Comparison of ENCODE assay signal across 42 cellular contexts in the genomic region with DNA sequence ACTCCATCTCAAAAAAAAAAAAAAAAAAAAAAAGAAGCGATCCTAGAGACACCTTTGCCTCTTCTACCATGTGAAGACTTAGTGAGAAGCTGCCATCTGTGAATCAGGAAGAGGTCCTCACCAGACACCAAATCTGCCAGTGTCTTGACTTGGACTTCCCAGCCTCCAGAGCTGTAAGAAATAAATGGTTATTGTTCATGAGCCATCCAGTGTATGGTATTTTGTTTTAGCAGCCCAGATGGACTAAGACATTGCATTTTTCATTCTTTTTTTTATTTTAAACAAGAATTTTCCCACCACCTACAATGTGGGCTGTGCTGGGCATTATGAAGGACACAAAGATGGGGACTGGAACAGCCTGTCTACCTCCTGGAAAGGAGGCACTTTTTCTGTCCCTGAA. TPM values are rescaled to one million over a fixed set of nuclear protein-coding genes. Genes with fewer than 3 reads are reported as not detected.
"Had no signal": no experiment of that assay in that cellular context is flagged by ENCODE, and none has a peak within 500 bp of the region (broad histone marks: within the 10 kb centered on the region; RNA-seq: fewer than 3 reads in every experiment).

No MANE protein-coding gene starts in this region.

- DNase-seq: activated effector memory CD4-positive, alpha-beta T cell treated with anti-CD3 and anti-CD28 coated beads, Interleukin-2, amount 50 U/mL, for 16 hours; activated gamma-delta T cell; activated gamma-delta T cell treated with Interleukin-2 at 50 U/mL for 16 hours; activated naive CD4-positive, alpha-beta T cell; activated naive CD4-positive, alpha-beta T cell treated with anti-CD3 and anti-CD28 coated beads for 36 hours; activated naive CD4-positive, alpha-beta T cell treated with anti-CD3 and anti-CD28 coated beads, Interleukin-2, amount 10 ng/mL, durations not matched to agents 7 days and 5 days; activated naive CD4-positive, alpha-beta T cell treated with anti-CD3 and anti-CD28 coated beads, Interleukin-2, amount 50 U/mL, for 16 hours; activated naive CD4-positive, alpha-beta T cell treated with Interleukin-2 at 50 U/mL for 16 hours; activated naive CD8-positive, alpha-beta T cell treated with anti-CD3 and anti-CD28 coated beads for 36 hours; activated naive CD8-positive, alpha-beta T cell treated with anti-CD3 and anti-CD28 coated beads, Interleukin-2, amount 10 ng/mL, durations not matched to agents 7 days and 5 days; activated naive CD8-positive, alpha-beta T cell treated with anti-CD3 and anti-CD28 coated beads, Interleukin-2, amount 50 U/mL, for 24 hours; activated T-cell treated with anti-CD3 and anti-CD28 coated beads, Interleukin-2, amount 50 U/mL, for 1 hour; activated T-cell treated with anti-CD3 and anti-CD28 coated beads, Interleukin-2, amount 50 U/mL, for 24 hours; activated T-cell treated with anti-CD3 and anti-CD28 coated beads, Interleukin-2, amount 50 U/mL, for 4 hours; activated T-cell treated with anti-CD3 and anti-CD28 coated beads, Interleukin-2, amount 50 U/mL, for 48 hours; activated T-cell treated with anti-CD3 and anti-CD28 coated beads, Interleukin-2, amount 50 U/mL, for 72 hours; amniotic stem cell; amygdala; anterior cingulate cortex; aorta; body of pancreas; brain microvascular endothelial cell; caudate nucleus; central memory CD4-positive, alpha-beta T cell; cerebellar nuclear complex had no signal

- H3K4me3 ChIP-seq: adrenal gland, ascending aorta, body of pancreas, breast epithelium, cardiac muscle cell had no signal

- FAIRE-seq: astrocyte, bronchial epithelial cell had no signal

- H3K27me3 Mint-ChIP-seq: activated naive CD4-positive, alpha-beta T cell treated with anti-CD3 and anti-CD28 coated beads, Interleukin-2, amount 10 ng/mL, durations not matched to agents 7 days and 5 days; activated naive CD4-positive, alpha-beta T cell treated with anti-CD3 and anti-CD28 coated beads, Interleukin-2, amount 50 U/mL, for 24 hours; activated naive CD8-positive, alpha-beta T cell; activated naive CD8-positive, alpha-beta T cell treated with anti-CD3 and anti-CD28 coated beads for 36 hours; activated naive CD8-positive, alpha-beta T cell treated with anti-CD3 and anti-CD28 coated beads, Interleukin-2, amount 10 ng/mL, durations not matched to agents 7 days and 5 days; activated naive CD8-positive, alpha-beta T cell treated with anti-CD3 and anti-CD28 coated beads, Interleukin-2, amount 50 U/mL, for 24 hours; activated T-cell treated with anti-CD3 and anti-CD28 coated beads, Interleukin-2, amount 50 U/mL, for 24 hours; activated T-helper 17 cell treated with anti-CD3 and anti-CD28 coated beads, Interleukin-2, amount 50 U/mL, for 72 hours; central memory CD8-positive, alpha-beta T cell had no signal

- H3K36me3 Mint-ChIP-seq: brain had no signal

- H3K27me3 ChIP-seq: adrenal gland, ascending aorta, body of pancreas, brain microvascular endothelial cell, breast epithelium, cardiac muscle cell had no signal

- H3K9me3 ChIP-seq: adrenal gland, ascending aorta, body of pancreas, breast epithelium had no signal

- H3K27ac Mint-ChIP-seq: activated naive CD4-positive, alpha-beta T cell treated with anti-CD3 and anti-CD28 coated beads for 36 hours; activated naive CD4-positive, alpha-beta T cell treated with anti-CD3 and anti-CD28 coated beads, Interleukin-2, amount 10 ng/mL, durations not matched to agents 7 days and 5 days; activated naive CD4-positive, alpha-beta T cell treated with anti-CD3 and anti-CD28 coated beads, Interleukin-2, amount 50 U/mL, for 24 hours; activated naive CD4-positive, alpha-beta T cell treated with anti-CD3 and anti-CD28 coated beads, Interleukin-2, amount 50 U/mL, for 72 hours; activated naive CD8-positive, alpha-beta T cell; activated naive CD8-positive, alpha-beta T cell treated with anti-CD3 and anti-CD28 coated beads for 36 hours; activated naive CD8-positive, alpha-beta T cell treated with anti-CD3 and anti-CD28 coated beads, Interleukin-2, amount 10 ng/mL, durations not matched to agents 7 days and 5 days; activated naive CD8-positive, alpha-beta T cell treated with anti-CD3 and anti-CD28 coated beads, Interleukin-2, amount 50 U/mL, for 24 hours; activated T-cell treated with anti-CD3 and anti-CD28 coated beads, Interleukin-2, amount 50 U/mL, for 24 hours; activated T-cell treated with anti-CD3 and anti-CD28 coated beads, Interleukin-2, amount 50 U/mL, for 72 hours; activated T-helper 1 cell treated with anti-CD3 and anti-CD28 coated beads, Interleukin-12 subunit alpha, Interleukin-12 subunit beta, Interleukin-2, Interleukin-4 antibody, amounts not matched to agents 30 ng/mL and 10 ng/mL and 1 ng/mL, durations not matched to agents 14 hours and 24 hours and 36 hours; activated T-helper 17 cell treated with anti-CD3 and anti-CD28 coated beads, Interleukin-2, amount 50 U/mL, for 72 hours; activated T-helper 2 cell treated with anti-CD3 and anti-CD28 coated beads, Interferon-gamma antibody, Interleukin-2, Interleukin-4, amounts not matched to agents 10 μg/mL and 5 μg/mL and 100 μg/mL, durations not matched to agents 14 hours and 24 hours and 36 hours; brain had no signal

- H3K36me3 ChIP-seq: adrenal gland, ascending aorta, brain microvascular endothelial cell, breast epithelium, cardiac muscle cell had no signal

- H3K27ac ChIP-seq: adrenal gland, ascending aorta, body of pancreas, brain microvascular endothelial cell, breast epithelium, cardiac muscle cell had no signal

- H3K4me1 ChIP-seq: ascending aorta had no signal

- ATAC-seq: activated naive CD4-positive, alpha-beta T cell treated with anti-CD3 and anti-CD28 coated beads, Interleukin-2, amount 50 U/mL, for 72 hours; activated naive CD8-positive, alpha-beta T cell treated with anti-CD3 and anti-CD28 coated beads, Interleukin-2, amount 50 U/mL, for 24 hours; activated T-cell treated with anti-CD3 and anti-CD28 coated beads, Interleukin-2, amount 50 U/mL, for 4 hours; activated T-cell treated with anti-CD3 and anti-CD28 coated beads, Interleukin-2, amount 50 U/mL, for 72 hours; activated T-helper 17 cell treated with anti-CD3 and anti-CD28 coated beads, Interleukin-2, amount 50 U/mL, for 72 hours; body of pancreas had no signal

- H3K4me3 Mint-ChIP-seq: activated naive CD4-positive, alpha-beta T cell treated with anti-CD3 and anti-CD28 coated beads for 36 hours; activated naive CD4-positive, alpha-beta T cell treated with anti-CD3 and anti-CD28 coated beads, Interleukin-2, amount 10 ng/mL, durations not matched to agents 7 days and 5 days; activated naive CD4-positive, alpha-beta T cell treated with anti-CD3 and anti-CD28 coated beads, Interleukin-2, amount 50 U/mL, for 24 hours; activated naive CD8-positive, alpha-beta T cell; activated naive CD8-positive, alpha-beta T cell treated with anti-CD3 and anti-CD28 coated beads for 36 hours; activated naive CD8-positive, alpha-beta T cell treated with anti-CD3 and anti-CD28 coated beads, Interleukin-2, amount 10 ng/mL, durations not matched to agents 7 days and 5 days; activated naive CD8-positive, alpha-beta T cell treated with anti-CD3 and anti-CD28 coated beads, Interleukin-2, amount 50 U/mL, for 24 hours; activated T-cell treated with anti-CD3 and anti-CD28 coated beads, Interleukin-2, amount 50 U/mL, for 24 hours; activated T-cell treated with anti-CD3 and anti-CD28 coated beads, Interleukin-2, amount 50 U/mL, for 4 hours; activated T-cell treated with anti-CD3 and anti-CD28 coated beads, Interleukin-2, amount 50 U/mL, for 72 hours; activated T-helper 1 cell treated with anti-CD3 and anti-CD28 coated beads, Interleukin-12 subunit alpha, Interleukin-12 subunit beta, Interleukin-2, Interleukin-4 antibody, amounts not matched to agents 30 ng/mL and 10 ng/mL and 1 ng/mL, durations not matched to agents 14 hours and 24 hours and 36 hours; activated T-helper 17 cell treated with anti-CD3 and anti-CD28 coated beads, Interleukin-2, amount 50 U/mL, for 72 hours; brain; central memory CD8-positive, alpha-beta T cell had no signal

RNA-seq across cellular contexts. Expression of a gene that starts 20.2 kb away (rescaled TPM):
- total RNA-seq: ascending aorta, cardiac muscle cell, chondrocyte had no signal
- polyA plus RNA-seq: cardiac muscle cell had no signal

RNA-seq across cellular contexts. Expression of a gene that starts 40.5 kb away (rescaled TPM):
- total RNA-seq: activated naive CD4-positive, alpha-beta T cell treated with anti-CD3 and anti-CD28 coated beads for 36 hours; activated naive CD4-positive, alpha-beta T cell treated with anti-CD3 and anti-CD28 coated beads, Interleukin-2, amount 50 U/mL, for 72 hours; activated naive CD8-positive, alpha-beta T cell treated with anti-CD3 and anti-CD28 coated beads for 36 hours; activated naive CD8-positive, alpha-beta T cell treated with anti-CD3 and anti-CD28 coated beads, Interleukin-2, amount 10 ng/mL, durations not matched to agents 7 days and 5 days; activated T-cell treated with anti-CD3 and anti-CD28 coated beads, Interleukin-2, amount 50 U/mL, for 4 hours; activated T-cell treated with anti-CD3 and anti-CD28 coated beads, Interleukin-2, amount 50 U/mL, for 72 hours; activated T-helper 1 cell treated with anti-CD3 and anti-CD28 coated beads, Interleukin-12 subunit alpha, Interleukin-12 subunit beta, Interleukin-2, Interleukin-4 antibody, amounts not matched to agents 30 ng/mL and 10 ng/mL and 1 ng/mL, durations not matched to agents 14 hours and 24 hours and 36 hours; activated T-helper 17 cell treated with anti-CD3 and anti-CD28 coated beads, Interleukin-2, amount 50 U/mL, for 72 hours; activated T-helper 2 cell treated with anti-CD3 and anti-CD28 coated beads, Interferon-gamma antibody, Interleukin-2, Interleukin-4, amounts not matched to agents 10 μg/mL and 5 μg/mL and 100 μg/mL, durations not matched to agents 14 hours and 24 hours and 36 hours; aorta; ascending aorta; astrocyte; bronchial epithelial cell; cardiac muscle cell; cardiac septum; cerebellum; chondrocyte had no signal
- polyA plus RNA-seq: cardiac muscle cell had no signal
